Comparison of ENCODE assay signal across 8 cellular contexts in genomic region chr22:46748948-46749681, GRCh38. TPM values are rescaled to one million over a fixed set of nuclear protein-coding genes. Genes with fewer than 3 reads are reported as not detected.
DNase-seq lines count a peak whose midpoint lies in the region; ATAC-seq and TF ChIP-seq lines count a peak whose summit lies in the region.

No MANE protein-coding gene starts in this region.

- no peaks in the 10 kb centered on the region for H3K36me3 ChIP-seq in upper lobe of left lung

- no peak for TF ChIP-seq POLR2A in upper lobe of left lung (IDR thresholded peaks at IDR 0.05)

- H3K27me3 ChIP-seq in upper lobe of left lung = no peaks in the 10 kb centered on the region

- no peaks in the 10 kb centered on the region for H3K9me3 ChIP-seq in upper lobe of left lung

- peak in 1 of 4 donors; percentile 28 for TF ChIP-seq EP300 in upper lobe of left lung (IDR thresholded peaks at IDR 0.05)

- 32 to 34% methylated on average over 6 to 14 of the region's 14 CpGs for WGBS in upper lobe of left lung, 2 donors

- H3K27ac ChIP-seq in upper lobe of left lung = peak overlapping the region; percentile 16 to 70 (median 50)

- H3K4me1 ChIP-seq in upper lobe of left lung = peaks cover 42 to 50% (median 45%) of the 10 kb centered on the region in 4 donors

- DNase-seq in left cardiac atrium (peak; percentile 68), cardiac septum (ENCODE audit: low spot score) (no peak), kidney tubule cell (ENCODE audit: low spot score) (peak; percentile 43), upper lobe of left lung (no peak), HUDEP-2 (lab: John Stamatoyannopoulos, UW; ENCODE audit: unreplicated experiment in 76 of 76) (no peak), NCI-H446 (lab: John Stamatoyannopoulos, UW) (no peak)
- peak; percentile 85 for DNase-seq in activated effector memory CD4-positive, alpha-beta T cell treated with anti-CD3 and anti-CD28 coated beads, Interleukin-2, amount 50 U/mL, for 16 hours

- H3K4me3 ChIP-seq in upper lobe of left lung = no peak overlapping the region

- no peak for TF ChIP-seq CTCF in upper lobe of left lung (IDR thresholded peaks at IDR 0.05)

- intact Hi-C loops in left cardiac atrium (cut with DNase I) = no loop called here
- intact Hi-C loops in cardiac septum (cut with DNase I) = no loop called here

- ATAC-seq in left cardiac atrium = no peak
- no peak for ATAC-seq in upper lobe of left lung (ENCODE audit: low FRiP score in 2 of 2)
- no peak for ATAC-seq in GM18909 (IDR thresholded peaks at IDR 0.05; ENCODE audit: poor library complexity, unreplicated experiment)

RNA-seq across cellular contexts. Expression of gene CERK, which starts 11.1 kb away (rescaled TPM):
- 10 to 100 TPM; 47.5 to 70.0 TPM for total RNA-seq in left cardiac atrium
- 60.0 TPM for total RNA-seq in cardiac septum
- 10 to 100 TPM; 26.9 to 55.5 (median 32.7) TPM for total RNA-seq in upper lobe of left lung

RNA-seq across cellular contexts. Expression of gene TBC1D22A, which starts 13.3 kb away (rescaled TPM):
- total RNA-seq in left cardiac atrium (10 to 100 TPM; 15.8 to 17.4 TPM), cardiac septum (20.1 TPM), upper lobe of left lung (10 to 100 TPM; 27.1 to 48.2 (median 35.3) TPM)

Comparison
In these comparisons a context has a peak if more than half of its experiments do, and no peak if none do; other contexts are left out.
1. DNase-seq: peak in left cardiac atrium (single experiment), activated effector memory CD4-positive, alpha-beta T cell treated with anti-CD3 and anti-CD28 coated beads, Interleukin-2, amount 50 U/mL, for 16 hours (single experiment) and kidney tubule cell (single experiment); none in cardiac septum (single experiment), upper lobe of left lung (0 of 2), HUDEP-2 (0 of 76) and NCI-H446 (0 of 2).